ENCODE assay signal across 10 cellular contexts in genomic region chr22:46293591-46294260, GRCh38. TPM values are rescaled to one million over a fixed set of nuclear protein-coding genes. Genes with fewer than 3 reads are reported as not detected.
DNase-seq lines count a peak whose midpoint lies in the region; ATAC-seq lines count a peak whose summit lies in the region.
"Had no signal": no experiment of that assay in that cellular context is flagged by ENCODE, and none has a peak within 500 bp of the region (broad histone marks: within the 10 kb centered on the region; RNA-seq: fewer than 3 reads in every experiment).

No MANE protein-coding gene starts in this region.

- H3K27me3 Mint-ChIP-seq in activated T-helper 17 cell treated with anti-CD3 and anti-CD28 coated beads, Interleukin-2, amount 50 U/mL, for 72 hours = peaks cover 2% of the 10 kb centered on the region

- H3K27me3 ChIP-seq in aorta (ENCODE audit: control insufficient read depth in 1 of 2, insufficient read depth in 2 of 2, low read length in 1 of 2) = no peaks in the 10 kb centered on the region

- H3K27ac Mint-ChIP-seq in activated T-helper 17 cell treated with anti-CD3 and anti-CD28 coated beads, Interleukin-2, amount 50 U/mL, for 72 hours = peak overlapping the region; percentile 10

- H3K4me1 ChIP-seq in aorta (ENCODE audit: control insufficient read depth in 1 of 2, insufficient read depth in 2 of 2, low read length in 2 of 2) = no peaks in the 10 kb centered on the region

- no peaks in the 10 kb centered on the region for H3K9me3 ChIP-seq in aorta (ENCODE audit: control insufficient read depth, low read length)

- ATAC-seq in Right ventricle myocardium superior (ENCODE audit: poor library complexity) (no peak), aorta (ENCODE audit: low FRiP score) (no peak), GM21723 (IDR thresholded peaks at IDR 0.05; ENCODE audit: unreplicated experiment) (no peak), GM18498 (IDR thresholded peaks at IDR 0.05; ENCODE audit: unreplicated experiment) (no peak)
- ATAC-seq in activated T-helper 17 cell treated with anti-CD3 and anti-CD28 coated beads, Interleukin-2, amount 50 U/mL, for 72 hours (replicated peaks) = no peak
- ATAC-seq: PC-3 had no signal

- H3K4me1 Mint-ChIP-seq in activated T-helper 17 cell treated with anti-CD3 and anti-CD28 coated beads, Interleukin-2, amount 50 U/mL, for 72 hours = peaks cover 13% of the 10 kb centered on the region

- WGBS in aorta, 2 donors = 85 to 87% methylated on average over 11 of the region's 11 CpGs

- peaks cover 19% of the 10 kb centered on the region for H3K36me3 Mint-ChIP-seq in activated T-helper 17 cell treated with anti-CD3 and anti-CD28 coated beads, Interleukin-2, amount 50 U/mL, for 72 hours (ENCODE audit: low read depth)

- no peak overlapping the region for H3K4me3 Mint-ChIP-seq in activated T-helper 17 cell treated with anti-CD3 and anti-CD28 coated beads, Interleukin-2, amount 50 U/mL, for 72 hours

- H3K9me3 Mint-ChIP-seq in activated T-helper 17 cell treated with anti-CD3 and anti-CD28 coated beads, Interleukin-2, amount 50 U/mL, for 72 hours = peaks cover 5% of the 10 kb centered on the region

- no peak overlapping the region for H3K4me3 ChIP-seq in aorta (ENCODE audit: low read length in 2 of 2)

- intact Hi-C loops in Right ventricle myocardium superior (cut with DNase I) = no loop called here
- intact Hi-C loops in cardiac septum (cut with DNase I) = no loop called here
- intact Hi-C loops in aorta (cut with DNase I) = no loop called here

- no peak overlapping the region for H3K27ac ChIP-seq in aorta (ENCODE audit: low read depth in 1 of 2, low read length in 2 of 2)

- peak; percentile 78 for DNase-seq in Right ventricle myocardium superior
- no peak for DNase-seq in cardiac septum (ENCODE audit: low spot score)
- peak; percentile 65 for DNase-seq in islet precursor cell
- DNase-seq in aorta = peak; percentile 75 to 90
- DNase-seq in DMS 273 (lab: John Stamatoyannopoulos, UW; ENCODE audit: unreplicated experiment) = no peak
- DNase-seq: Calu3, PC-3 had no signal

- H3K36me3 ChIP-seq in aorta (ENCODE audit: control insufficient read depth in 1 of 2, insufficient read depth in 2 of 2, low read length in 1 of 2) = peaks cover 0 to 3% of the 10 kb centered on the region in 2 donors

RNA-seq across cellular contexts. Expression of gene GTSE1, which starts 2.9 kb away (rescaled TPM):
- total RNA-seq in Right ventricle myocardium superior = 0.43 TPM
- total RNA-seq in cardiac septum = 0.32 TPM
- total RNA-seq in activated T-helper 17 cell treated with anti-CD3 and anti-CD28 coated beads, Interleukin-2, amount 50 U/mL, for 72 hours = 10 to 100 TPM; 36.9 to 62.1 TPM
- total RNA-seq in aorta = 1 to 10 TPM in 1 of 2 donors, under 1 TPM in 1; 0.55 to 1.5 TPM
- polyA plus RNA-seq in aorta = 1 to 10 TPM in 1 of 2 donors, under 1 TPM in 1; 0.82 to 1.0 TPM

RNA-seq across cellular contexts. Expression of gene TTC38, which starts 25.9 kb away (rescaled TPM):
- total RNA-seq in Right ventricle myocardium superior (24.1 TPM), cardiac septum (21.5 TPM), aorta (10 to 100 TPM; 23.3 to 23.9 TPM)
- 10 to 100 TPM; 13.8 to 18.0 TPM for total RNA-seq in activated T-helper 17 cell treated with anti-CD3 and anti-CD28 coated beads, Interleukin-2, amount 50 U/mL, for 72 hours
- 10 to 100 TPM; 26.7 to 28.2 TPM for polyA plus RNA-seq in aorta

RNA-seq across cellular contexts. Expression of gene PKDREJ, which starts 30.6 kb away (rescaled TPM):
- total RNA-seq in Right ventricle myocardium superior (0.05 TPM), cardiac septum (0.11 TPM), aorta (under 1 TPM in 1 of 2 donors, not detected in 1; 0.15 TPM)
- total RNA-seq in activated T-helper 17 cell treated with anti-CD3 and anti-CD28 coated beads, Interleukin-2, amount 50 U/mL, for 72 hours = not detected
- under 1 TPM in 1 of 2 donors, not detected in 1; 0.05 TPM for polyA plus RNA-seq in aorta
- total RNA-seq: PC-3 had no signal

RNA-seq across cellular contexts. Expression of gene TRMU, which starts 41.8 kb away (rescaled TPM):
- total RNA-seq in Right ventricle myocardium superior (37.7 TPM), cardiac septum (34.7 TPM), aorta (10 to 100 TPM; 29.8 to 37.8 TPM)
- total RNA-seq in activated T-helper 17 cell treated with anti-CD3 and anti-CD28 coated beads, Interleukin-2, amount 50 U/mL, for 72 hours = 10 to 100 TPM; 92.0 to 92.2 TPM
- polyA plus RNA-seq in aorta = 10 to 100 TPM; 11.3 to 66.4 TPM

RNA-seq across cellular contexts. Expression of gene CDPF1, which starts 43.6 kb away (rescaled TPM):
- total RNA-seq in Right ventricle myocardium superior = 5.4 TPM
- total RNA-seq in cardiac septum = 7.6 TPM
- total RNA-seq in activated T-helper 17 cell treated with anti-CD3 and anti-CD28 coated beads, Interleukin-2, amount 50 U/mL, for 72 hours = 1 to 10 TPM; 5.6 to 7.8 TPM
- total RNA-seq in aorta = 1 to 10 TPM; 4.1 to 7.4 TPM
- polyA plus RNA-seq in aorta = 10 to 100 TPM; 12.4 to 17.8 TPM

Comparison
In these comparisons a context has a peak if more than half of its experiments do, and no peak if none do; other contexts are left out.
1. DNase-seq: peak in Right ventricle myocardium superior (single experiment), islet precursor cell (single experiment) and aorta (2 of 2); none in cardiac septum (single experiment) and DMS 273 (single experiment).
2. RNA of gene GTSE1, which starts 2.9 kb away (total RNA-seq): 36.9 to 62.1 TPM in activated T-helper 17 cell treated with anti-CD3 and anti-CD28 coated beads, Interleukin-2, amount 50 U/mL, for 72 hours; 0.55 to 1.5 TPM in aorta, 0.43 TPM in Right ventricle myocardium superior (single experiment) and 0.32 TPM in cardiac septum (single experiment); every median in the first group is over 10 times any median in the second.